Comparison of ENCODE assay signal across 8 cellular contexts in genomic region chr9:133702798-133703570, GRCh38. TPM values are rescaled to one million over a fixed set of nuclear protein-coding genes. Genes with fewer than 3 reads are reported as not detected.
DNase-seq lines count a peak whose midpoint lies in the region; ATAC-seq lines count a peak whose summit lies in the region.

No MANE protein-coding gene starts in this region.

- peak overlapping the region; percentile 77 for H3K27ac ChIP-seq in cingulate gyrus (ENCODE audit: low read depth, low read length)
- H3K27ac ChIP-seq in muscle layer of colon (ENCODE audit: low read depth, low read length), result peak overlapping the region; percentile 50
- H3K27ac ChIP-seq in aorta (ENCODE audit: low read depth in 1 of 2, low read length in 2 of 2), result no peak overlapping the region

- ATAC-seq in aorta (ENCODE audit: low FRiP score), result peak; percentile 33
- ATAC-seq in GM19035 (IDR thresholded peaks at IDR 0.05; ENCODE audit: unreplicated experiment), result no peak

- DNase-seq in stimulated activated naive CD4-positive, alpha-beta T cell (lab: John Stamatoyannopoulos, UW), result peak; percentile 22 to 84 (median 71)
- DNase-seq in stimulated activated naive CD4-positive, alpha-beta T cell treated with Interleukin-2 at 50 U/mL for 16 hours (lab: John Stamatoyannopoulos, UW), result no peak
- DNase-seq in aorta, result peak; percentile 47 to 70
- no peak for DNase-seq in HK-2 (ENCODE audit: unreplicated experiment)
- DNase-seq in Ammon's horn (ENCODE audit: low spot score), result no peak

- peak overlapping the region; percentile 59 to 61 for H3K4me3 ChIP-seq in muscle layer of colon (ENCODE audit: low read depth in 1 of 2, low read length in 2 of 2)
- no peak overlapping the region for H3K4me3 ChIP-seq in aorta (ENCODE audit: low read length in 2 of 2)

- H3K9me3 ChIP-seq in muscle layer of colon (ENCODE audit: low read length) (no peaks in the 10 kb centered on the region), aorta (ENCODE audit: control insufficient read depth, low read length) (no peaks in the 10 kb centered on the region)

- 28 to 32% methylated on average over 38 to 39 of the region's 39 CpGs for WGBS in aorta, 2 donors

- no peaks in the 10 kb centered on the region for H3K36me3 ChIP-seq in muscle layer of colon (ENCODE audit: insufficient read depth, low read length)
- H3K36me3 ChIP-seq in aorta (ENCODE audit: control insufficient read depth in 1 of 2, insufficient read depth in 2 of 2, low read length in 1 of 2), result no peaks in the 10 kb centered on the region

- peaks cover 10% of the 10 kb centered on the region for H3K4me1 ChIP-seq in muscle layer of colon (ENCODE audit: insufficient read depth, low read length)
- no peaks in the 10 kb centered on the region for H3K4me1 ChIP-seq in aorta (ENCODE audit: control insufficient read depth in 1 of 2, insufficient read depth in 2 of 2, low read length in 2 of 2)

- H3K9ac ChIP-seq in muscle layer of colon (ENCODE audit: low read length), result no peak overlapping the region

- intact Hi-C loops in aorta (cut with DNase I), result no loop called here

- peaks cover 0 to 5% of the 10 kb centered on the region in 2 donors for H3K27me3 ChIP-seq in muscle layer of colon (ENCODE audit: control insufficient read depth in 1 of 2, insufficient read depth in 2 of 2, low read length in 2 of 2)
- H3K27me3 ChIP-seq in aorta (ENCODE audit: control insufficient read depth in 1 of 2, insufficient read depth in 2 of 2, low read length in 1 of 2), result no peaks in the 10 kb centered on the region

RNA-seq across cellular contexts. Expression of gene SARDH, which starts 35.2 kb away (rescaled TPM):
- 1 to 10 TPM in 1 of 2 donors, under 1 TPM in 1; 0.84 to 3.0 TPM for total RNA-seq in aorta
- 1 to 10 TPM in 1 of 2 donors, not detected in 1; 2.0 TPM for polyA plus RNA-seq in aorta

Comparison
In these comparisons a context has a peak if more than half of its experiments do, and no peak if none do; other contexts are left out.
1. DNase-seq: peak in stimulated activated naive CD4-positive, alpha-beta T cell (6 of 6) and aorta (2 of 2); none in stimulated activated naive CD4-positive, alpha-beta T cell treated with Interleukin-2 at 50 U/mL for 16 hours (single experiment), HK-2 (single experiment) and Ammon's horn (single experiment).
2. H3K27ac ChIP-seq: peak in cingulate gyrus (single experiment) and muscle layer of colon (single experiment); none in aorta (0 of 2).
3. H3K4me3 ChIP-seq: peak in muscle layer of colon (2 of 2); none in aorta (0 of 2).